Comparison of ENCODE assay signal across 14 cellular contexts in genomic region chr3:149701977-149702350, GRCh38. TPM values are rescaled to one million over a fixed set of nuclear protein-coding genes. Genes with fewer than 3 reads are reported as not detected.
DNase-seq lines count a peak whose midpoint lies in the region; ATAC-seq lines count a peak whose summit lies in the region.
"Had no signal": no experiment of that assay in that cellular context is flagged by ENCODE, and none has a peak within 500 bp of the region (broad histone marks: within the 10 kb centered on the region; RNA-seq: fewer than 3 reads in every experiment).

No MANE protein-coding gene starts in this region.

- peak; percentile 67 for ATAC-seq in activated naive CD8-positive, alpha-beta T cell treated with anti-CD3 and anti-CD28 coated beads, Interleukin-2, amount 50 U/mL, for 24 hours
- peak; percentile 56 for ATAC-seq in HG02571 (IDR thresholded peaks at IDR 0.05; ENCODE audit: unreplicated experiment)
- peak; percentile 49 for ATAC-seq in stimulated activated naive CD8-positive, alpha-beta T cell treated with anti-CD3 and anti-CD28 coated beads, Interleukin-15, Interleukin-2, amounts not matched to agents 100 U/mL and 50 U/mL, for 24 hours
- no peak for ATAC-seq in GM21717 (IDR thresholded peaks at IDR 0.05; ENCODE audit: unreplicated experiment)

- peaks cover 7% of the 10 kb centered on the region for H3K36me3 Mint-ChIP-seq in activated naive CD8-positive, alpha-beta T cell treated with anti-CD3 and anti-CD28 coated beads, Interleukin-2, amount 50 U/mL, for 24 hours (ENCODE audit: low read depth)
- peaks cover 1% of the 10 kb centered on the region for H3K36me3 Mint-ChIP-seq in activated naive CD8-positive, alpha-beta T cell treated with anti-CD3 and anti-CD28 coated beads for 36 hours
- H3K36me3 Mint-ChIP-seq in activated T-helper 1 cell treated with anti-CD3 and anti-CD28 coated beads, Interleukin-12 subunit alpha, Interleukin-12 subunit beta, Interleukin-2, Interleukin-4 antibody, amounts not matched to agents 30 ng/mL and 10 ng/mL and 1 ng/mL, durations not matched to agents 14 hours and 24 hours and 36 hours (ENCODE audit: low read depth): no peaks in the 10 kb centered on the region

- H3K4me3 Mint-ChIP-seq in activated naive CD8-positive, alpha-beta T cell treated with anti-CD3 and anti-CD28 coated beads, Interleukin-2, amount 50 U/mL, for 24 hours: peak overlapping the region; percentile 67
- no peak overlapping the region for H3K4me3 Mint-ChIP-seq in activated naive CD8-positive, alpha-beta T cell treated with anti-CD3 and anti-CD28 coated beads for 36 hours
- peak overlapping the region; percentile 60 for H3K4me3 Mint-ChIP-seq in activated T-helper 1 cell treated with anti-CD3 and anti-CD28 coated beads, Interleukin-12 subunit alpha, Interleukin-12 subunit beta, Interleukin-2, Interleukin-4 antibody, amounts not matched to agents 30 ng/mL and 10 ng/mL and 1 ng/mL, durations not matched to agents 14 hours and 24 hours and 36 hours

- intact Hi-C loops in activated T-helper 1 cell treated with anti-CD3 and anti-CD28 coated beads, Interleukin-12 subunit alpha, Interleukin-12 subunit beta, Interleukin-2, Interleukin-4 antibody, amounts not matched to agents 30 ng/mL and 10 ng/mL and 1 ng/mL, durations not matched to agents 14 hours and 24 hours and 36 hours (cut with micrococcal nuclease): loop anchor here (1.0 kb wide), 2 partner anchors 81 to 122 kb away; no protein-coding TSS in a partner anchor
- intact Hi-C loops in head of caudate nucleus (cut with DNase I): no loop called here

- peak overlapping the region; percentile 52 for H3K27ac Mint-ChIP-seq in activated naive CD8-positive, alpha-beta T cell treated with anti-CD3 and anti-CD28 coated beads, Interleukin-2, amount 50 U/mL, for 24 hours
- no peak overlapping the region for H3K27ac Mint-ChIP-seq in activated naive CD8-positive, alpha-beta T cell treated with anti-CD3 and anti-CD28 coated beads for 36 hours
- peak overlapping the region; percentile 66 for H3K27ac Mint-ChIP-seq in activated T-helper 1 cell treated with anti-CD3 and anti-CD28 coated beads, Interleukin-12 subunit alpha, Interleukin-12 subunit beta, Interleukin-2, Interleukin-4 antibody, amounts not matched to agents 30 ng/mL and 10 ng/mL and 1 ng/mL, durations not matched to agents 14 hours and 24 hours and 36 hours

- peaks cover 17% of the 10 kb centered on the region for H3K9me3 Mint-ChIP-seq in activated naive CD8-positive, alpha-beta T cell treated with anti-CD3 and anti-CD28 coated beads, Interleukin-2, amount 50 U/mL, for 24 hours
- peaks cover 14% of the 10 kb centered on the region for H3K9me3 Mint-ChIP-seq in activated naive CD8-positive, alpha-beta T cell treated with anti-CD3 and anti-CD28 coated beads for 36 hours
- H3K9me3 Mint-ChIP-seq in activated T-helper 1 cell treated with anti-CD3 and anti-CD28 coated beads, Interleukin-12 subunit alpha, Interleukin-12 subunit beta, Interleukin-2, Interleukin-4 antibody, amounts not matched to agents 30 ng/mL and 10 ng/mL and 1 ng/mL, durations not matched to agents 14 hours and 24 hours and 36 hours: peaks cover 28% of the 10 kb centered on the region

- no peak for DNase-seq in activated naive CD8-positive, alpha-beta T cell treated with anti-CD3 and anti-CD28 coated beads, Interleukin-2, amount 50 U/mL, for 24 hours
- DNase-seq in activated naive CD8-positive, alpha-beta T cell treated with anti-CD3 and anti-CD28 coated beads for 36 hours: no peak
- DNase-seq in activated T-helper 1 cell treated with anti-CD3 and anti-CD28 coated beads, Interleukin-12 subunit alpha, Interleukin-12 subunit beta, Interleukin-2, Interleukin-4 antibody, amounts not matched to agents 30 ng/mL and 10 ng/mL and 1 ng/mL, durations not matched to agents 14 hours and 24 hours and 36 hours (ENCODE audit: low spot score): no peak
- no peak for DNase-seq in stimulated activated naive CD8-positive, alpha-beta T cell treated with anti-CD3 and anti-CD28 coated beads, Interleukin-15, Interleukin-2, amounts not matched to agents 100 U/mL and 50 U/mL, for 24 hours
- DNase-seq in head of caudate nucleus (no peak), NCI-H2227 treated with DMSO at 0.1 percent for 48 hours (lab: John Stamatoyannopoulos, UW) (no peak)
- DNase-seq: anterior cingulate cortex, DMS79, dorsolateral prefrontal cortex, islet precursor cell, NCI-H1092 treated with DMSO at 0.1 percent for 48 hours, NCI-H345 had no signal

- H3K27me3 Mint-ChIP-seq in activated naive CD8-positive, alpha-beta T cell treated with anti-CD3 and anti-CD28 coated beads, Interleukin-2, amount 50 U/mL, for 24 hours: no peaks in the 10 kb centered on the region
- H3K27me3 Mint-ChIP-seq in activated naive CD8-positive, alpha-beta T cell treated with anti-CD3 and anti-CD28 coated beads for 36 hours: no peaks in the 10 kb centered on the region
- H3K27me3 Mint-ChIP-seq in activated T-helper 1 cell treated with anti-CD3 and anti-CD28 coated beads, Interleukin-12 subunit alpha, Interleukin-12 subunit beta, Interleukin-2, Interleukin-4 antibody, amounts not matched to agents 30 ng/mL and 10 ng/mL and 1 ng/mL, durations not matched to agents 14 hours and 24 hours and 36 hours (ENCODE audit: insufficient read depth): no peaks in the 10 kb centered on the region

- H3K4me1 Mint-ChIP-seq in activated naive CD8-positive, alpha-beta T cell treated with anti-CD3 and anti-CD28 coated beads, Interleukin-2, amount 50 U/mL, for 24 hours: peaks cover 9% of the 10 kb centered on the region
- no peaks in the 10 kb centered on the region for H3K4me1 Mint-ChIP-seq in activated naive CD8-positive, alpha-beta T cell treated with anti-CD3 and anti-CD28 coated beads for 36 hours
- H3K4me1 Mint-ChIP-seq in activated T-helper 1 cell treated with anti-CD3 and anti-CD28 coated beads, Interleukin-12 subunit alpha, Interleukin-12 subunit beta, Interleukin-2, Interleukin-4 antibody, amounts not matched to agents 30 ng/mL and 10 ng/mL and 1 ng/mL, durations not matched to agents 14 hours and 24 hours and 36 hours (ENCODE audit: low read depth): peaks cover 33% of the 10 kb centered on the region

RNA-seq across cellular contexts. Expression of gene WWTR1, which starts 44.1 kb away (rescaled TPM):
- total RNA-seq in activated naive CD8-positive, alpha-beta T cell treated with anti-CD3 and anti-CD28 coated beads for 36 hours: under 1 TPM; 0.16 to 0.33 TPM
- 0.57 and 0.81 TPM in 2 replicates for total RNA-seq in activated T-helper 1 cell treated with anti-CD3 and anti-CD28 coated beads, Interleukin-12 subunit alpha, Interleukin-12 subunit beta, Interleukin-2, Interleukin-4 antibody, amounts not matched to agents 30 ng/mL and 10 ng/mL and 1 ng/mL, durations not matched to agents 14 hours and 24 hours and 36 hours

RNA-seq across cellular contexts. Expression of gene COMMD2, which starts 50.3 kb away (rescaled TPM):
- 10 to 100 TPM; 39.5 to 40.9 TPM for total RNA-seq in activated naive CD8-positive, alpha-beta T cell treated with anti-CD3 and anti-CD28 coated beads for 36 hours
- total RNA-seq in activated T-helper 1 cell treated with anti-CD3 and anti-CD28 coated beads, Interleukin-12 subunit alpha, Interleukin-12 subunit beta, Interleukin-2, Interleukin-4 antibody, amounts not matched to agents 30 ng/mL and 10 ng/mL and 1 ng/mL, durations not matched to agents 14 hours and 24 hours and 36 hours: 44.2 and 44.8 TPM in 2 replicates
